In the genomic region with DNA sequence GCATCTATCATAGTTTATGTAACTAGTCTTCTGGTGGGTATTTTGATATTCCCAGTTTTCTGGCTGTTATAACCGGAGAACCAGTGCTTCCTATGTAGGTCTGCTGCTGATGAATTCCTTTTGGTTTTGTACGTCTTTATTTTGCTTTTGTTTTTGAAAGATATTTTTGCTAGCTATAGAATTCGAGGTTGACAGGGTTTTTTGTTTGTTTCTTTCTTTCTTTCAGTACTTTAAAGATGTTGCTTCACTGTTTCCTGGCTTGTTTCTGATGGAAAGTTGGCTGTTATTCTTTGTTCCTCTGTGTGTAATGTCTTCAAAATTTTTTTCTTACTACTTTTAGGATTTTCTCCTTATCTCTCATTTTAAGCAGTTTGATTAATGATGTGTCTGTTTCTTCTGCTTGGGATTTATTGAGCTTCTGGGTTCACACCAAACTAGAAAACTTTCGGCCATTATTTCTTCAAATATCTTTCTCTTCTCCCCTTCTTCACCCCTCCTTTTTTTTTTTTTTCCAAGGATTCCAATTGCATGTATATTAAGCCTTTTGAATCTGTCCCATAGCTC, we compare ENCODE assay signal across 28 cellular contexts.
"Had no signal": no experiment of that assay in that cellular context is flagged by ENCODE, and none has a peak within 500 bp of the region (broad histone marks: within the 10 kb centered on the region; RNA-seq: fewer than 3 reads in every experiment).

No MANE protein-coding gene starts in this region.

- H3K9me3 ChIP-seq: colonic mucosa, esophagus squamous epithelium, mucosa of descending colon had no signal

- H3K27ac ChIP-seq: colonic mucosa, epithelial cell of prostate, esophagus squamous epithelium, foreskin keratinocyte, gastroesophageal sphincter, heart right ventricle, left lung, lower lobe of right lung had no signal

- H3K27me3 ChIP-seq: colonic mucosa, esophagus squamous epithelium, foreskin keratinocyte, gastroesophageal sphincter, heart right ventricle, left lung had no signal

- H3K27me3 Mint-ChIP-seq: dendritic cell treated with granulocyte-macrophage colony-stimulating factor and Interleukin-4, amounts not matched to agents 40 ng/mL and 50 ng/mL, for 4 days; naive B cell had no signal

- ATAC-seq: effector memory CD8-positive, alpha-beta T cell; esophagus mucosa; foreskin keratinocyte; gastroesophageal sphincter; heart right ventricle; left cardiac atrium; left lung; left ventricle myocardium superior; lower lobe of right lung; mucosa of descending colon; naive thymus-derived CD8-positive, alpha-beta T cell had no signal

- FAIRE-seq: endometrium, frontal cortex, islet of Langerhans, keratinocyte had no signal

- H3K36me3 ChIP-seq: colonic mucosa, esophagus squamous epithelium, gastroesophageal sphincter, heart right ventricle, left lung, lower lobe of right lung had no signal

- DNase-seq: colonic mucosa; cortex of kidney; effector CD8-positive, alpha-beta T cell; effector memory CD8-positive, alpha-beta T cell; endodermal cell; erythroblast; esophagus squamous epithelium; foreskin keratinocyte; head of caudate nucleus; heart right ventricle; hippocampal formation; left cardiac atrium; left lung; left ventricle myocardium superior; lower lobe of right lung; mesenchymal stem cell; mucosa of descending colon; naive B cell; naive thymus-derived CD8-positive, alpha-beta T cell had no signal

- H3K4me1 Mint-ChIP-seq: naive thymus-derived CD8-positive, alpha-beta T cell had no signal

- H3K4me1 ChIP-seq: colonic mucosa, left lung had no signal

- H3K27ac Mint-ChIP-seq: dendritic cell treated with granulocyte-macrophage colony-stimulating factor and Interleukin-4, amounts not matched to agents 40 ng/mL and 50 ng/mL, for 4 days; effector memory CD8-positive, alpha-beta T cell; endodermal cell; mesothelial cell of epicardium; naive B cell had no signal

- H3K4me3 ChIP-seq: colonic mucosa, esophagus squamous epithelium, gastroesophageal sphincter, heart right ventricle, left lung, lower lobe of right lung, mucosa of descending colon had no signal

- H3K4me3 Mint-ChIP-seq: dendritic cell treated with granulocyte-macrophage colony-stimulating factor and Interleukin-4, amounts not matched to agents 40 ng/mL and 50 ng/mL, for 4 days; effector memory CD8-positive, alpha-beta T cell; endodermal cell; mesothelial cell of epicardium; naive B cell; naive thymus-derived CD8-positive, alpha-beta T cell had no signal
